In genomic region chr5:158080112-158080511, GRCh38 we compare ENCODE assay signal across 30 cellular contexts.
"Had no signal": no experiment of that assay in that cellular context is flagged by ENCODE, and none has a peak within 500 bp of the region (broad histone marks: within the 10 kb centered on the region; RNA-seq: fewer than 3 reads in every experiment).

No MANE protein-coding gene starts in this region.

- FAIRE-seq: colon, kidney had no signal

- H2AFZ ChIP-seq: hepatocyte had no signal

- H3K27ac ChIP-seq: dorsolateral prefrontal cortex, epithelial cell of prostate, esophagus muscularis mucosa, foreskin keratinocyte, gastroesophageal sphincter, heart left ventricle, hepatocyte, ovary, psoas muscle, sigmoid colon, testis, tibial artery had no signal

- H3K36me3 ChIP-seq: esophagus muscularis mucosa, gastroesophageal sphincter, heart left ventricle, ovary, sigmoid colon, tibial artery had no signal

- H3K79me2 ChIP-seq: hepatocyte had no signal

- H3K9me3 ChIP-seq: esophagus muscularis mucosa, gastroesophageal sphincter, ovary, psoas muscle, sigmoid colon, testis, tibial artery had no signal

- H3K27ac Mint-ChIP-seq: memory B cell; nephron progenitor cell; stimulated activated effector memory CD8-positive, alpha-beta T cell treated with anti-CD3 and anti-CD28 coated beads, Interleukin-12 subunit alpha, Interleukin-12 subunit beta, amount 100 ng/mL, for 72 hours; type B pancreatic cell had no signal

- H3K4me2 ChIP-seq: hepatocyte had no signal

- H3K4me1 ChIP-seq: foreskin keratinocyte, psoas muscle, sigmoid colon had no signal

- H3K4me1 Mint-ChIP-seq: stimulated activated effector memory CD8-positive, alpha-beta T cell treated with anti-CD3 and anti-CD28 coated beads, Interleukin-12 subunit alpha, Interleukin-12 subunit beta, amount 100 ng/mL, for 72 hours had no signal

- H3K9me3 Mint-ChIP-seq: memory B cell; naive thymus-derived CD8-positive, alpha-beta T cell; nephron progenitor cell; stimulated activated effector memory CD8-positive, alpha-beta T cell treated with anti-CD3 and anti-CD28 coated beads, Interleukin-12 subunit alpha, Interleukin-12 subunit beta, amount 100 ng/mL, for 72 hours; type B pancreatic cell had no signal

- DNase-seq: dorsolateral prefrontal cortex; effector CD4-positive, alpha-beta T cell; foreskin keratinocyte; heart left ventricle; kidney; midbrain; naive thymus-derived CD8-positive, alpha-beta T cell; nephron progenitor cell; occipital lobe; ovary; posterior cingulate gyrus; psoas muscle; right cardiac atrium; sigmoid colon; stimulated activated CD4-positive, alpha-beta T cell treated with anti-CD3 and anti-CD28 coated beads, Interleukin-2, amount 100 ng/mL, for 24 hours; stimulated activated CD4-positive, alpha-beta T cell treated with anti-CD3 and anti-CD28 coated beads, Interleukin-4, amount 100 ng/mL, for 24 hours; stimulated activated naive CD4-positive, alpha-beta T cell treated with Interleukin-2 at 50 U/mL for 16 hours; substantia nigra; testis; tibial artery had no signal

- ATAC-seq: foreskin keratinocyte; gastroesophageal sphincter; heart left ventricle; left lobe of liver; naive thymus-derived CD8-positive, alpha-beta T cell; psoas muscle; right cardiac atrium; stimulated activated effector memory CD8-positive, alpha-beta T cell treated with anti-CD3 and anti-CD28 coated beads, Interleukin-12 subunit alpha, Interleukin-12 subunit beta, amount 100 ng/mL, for 72 hours had no signal

- H3K36me3 Mint-ChIP-seq: memory B cell; naive thymus-derived CD8-positive, alpha-beta T cell; stimulated activated effector memory CD8-positive, alpha-beta T cell treated with anti-CD3 and anti-CD28 coated beads, Interleukin-12 subunit alpha, Interleukin-12 subunit beta, amount 100 ng/mL, for 72 hours; type B pancreatic cell had no signal

- H3K4me3 Mint-ChIP-seq: memory B cell; naive thymus-derived CD8-positive, alpha-beta T cell; nephron progenitor cell; stimulated activated effector memory CD8-positive, alpha-beta T cell treated with anti-CD3 and anti-CD28 coated beads, Interleukin-12 subunit alpha, Interleukin-12 subunit beta, amount 100 ng/mL, for 72 hours; type B pancreatic cell had no signal

- H3K4me3 ChIP-seq: dorsolateral prefrontal cortex, esophagus muscularis mucosa, gastroesophageal sphincter, heart left ventricle, hepatocyte, lung, ovary, psoas muscle, sigmoid colon, testis, tibial artery had no signal

- H3K27me3 ChIP-seq: esophagus muscularis mucosa, foreskin keratinocyte, heart left ventricle, hepatocyte, ovary, sigmoid colon, testis had no signal
